In genomic region chr10:1499344-1499957, GRCh38 we compare ENCODE assay signal across 1 cellular context.
TF ChIP-seq lines count a peak whose summit lies in the region.

No MANE protein-coding gene starts in this region.

TF ChIP-seq in HEK293, 187 proteins besides CTCF, POLR2A, EP300 and RAD21 (continued from another document and continues in another):
- TF ChIP-seq, protein P1, sequence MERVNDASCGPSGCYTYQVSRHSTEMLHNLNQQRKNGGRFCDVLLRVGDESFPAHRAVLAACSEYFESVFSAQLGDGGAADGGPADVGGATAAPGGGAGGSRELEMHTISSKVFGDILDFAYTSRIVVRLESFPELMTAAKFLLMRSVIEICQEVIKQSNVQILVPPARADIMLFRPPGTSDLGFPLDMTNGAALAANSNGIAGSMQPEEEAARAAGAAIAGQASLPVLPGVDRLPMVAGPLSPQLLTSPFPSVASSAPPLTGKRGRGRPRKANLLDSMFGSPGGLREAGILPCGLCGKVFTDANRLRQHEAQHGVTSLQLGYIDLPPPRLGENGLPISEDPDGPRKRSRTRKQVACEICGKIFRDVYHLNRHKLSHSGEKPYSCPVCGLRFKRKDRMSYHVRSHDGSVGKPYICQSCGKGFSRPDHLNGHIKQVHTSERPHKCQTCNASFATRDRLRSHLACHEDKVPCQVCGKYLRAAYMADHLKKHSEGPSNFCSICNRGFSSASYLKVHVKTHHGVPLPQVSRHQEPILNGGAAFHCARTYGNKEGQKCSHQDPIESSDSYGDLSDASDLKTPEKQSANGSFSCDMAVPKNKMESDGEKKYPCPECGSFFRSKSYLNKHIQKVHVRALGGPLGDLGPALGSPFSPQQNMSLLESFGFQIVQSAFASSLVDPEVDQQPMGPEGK (tag by site-specific recombination; IDR thresholded peaks at IDR 0.05) = 0 out of 2 replicates have a peak, but pooled peaks have one; percentile 22
- TF ChIP-seq ZBTB44 (tag by site-specific recombination; IDR thresholded peaks at IDR 0.05) (no peak), ZBTB48 (tag by site-specific recombination; IDR thresholded peaks at IDR 0.05) (no peak), ZNF571 (tag by site-specific recombination; IDR thresholded peaks at IDR 0.05) (peak; percentile 65; the same call in 1 of the 2 replicates), ZBTB21 (tag by site-specific recombination; IDR thresholded peaks at IDR 0.05) (0 out of 2 replicates have a peak, but pooled peaks have one; percentile 28), ZNF274 (IDR thresholded peaks at IDR 0.05; ENCODE audit: low read length) (no peak), ZNF274 (tag by site-specific recombination; IDR thresholded peaks at IDR 0.05; ENCODE audit: borderline replicate concordance) (no peak), ZNF266 (tag by site-specific recombination; IDR thresholded peaks at IDR 0.05; ENCODE audit: low read depth) (no peak; the same call in 1 of the 2 replicates), ZNF664 (tag by site-specific recombination; IDR thresholded peaks at IDR 0.05) (no peak), ZNF362 (tag by site-specific recombination; IDR thresholded peaks at IDR 0.05) (0 out of 2 replicates have a peak, but pooled peaks have one; percentile 37), ZNF555 (tag by site-specific recombination; conservative IDR thresholded peaks at IDR 0.05) (no peak), ZNF544 (tag by site-specific recombination; IDR thresholded peaks at IDR 0.05) (peak; percentile 57; the same call in 1 of the 2 replicates), ZFP37 (tag by site-specific recombination; IDR thresholded peaks at IDR 0.05) (peak; percentile 91; the same call in 1 of the 2 replicates), ZNF133 (tag by site-specific recombination; IDR thresholded peaks at IDR 0.05) (no peak), ZNF404 (tag by site-specific recombination; IDR thresholded peaks at IDR 0.05) (no peak), RBAK (tag by site-specific recombination; IDR thresholded peaks at IDR 0.05) (peak; percentile 90), ZFHX2 (tag by site-specific recombination; conservative IDR thresholded peaks at IDR 0.05) (peak; percentile 47), ZNF549 (tag by site-specific recombination; IDR thresholded peaks at IDR 0.05) (no peak), ZNF776 (tag by site-specific recombination; IDR thresholded peaks at IDR 0.05; ENCODE audit: borderline replicate concordance) (no peak), ZNF155 (tag by site-specific recombination; IDR thresholded peaks at IDR 0.05) (peak; percentile 74), ZNF629 (tag by site-specific recombination; IDR thresholded peaks at IDR 0.05) (peak; percentile 41; the same call in 1 of the 2 replicates), GLIS1 (tag by site-specific recombination; IDR thresholded peaks at IDR 0.05) (no peak), SCRT1 (tag by site-specific recombination; IDR thresholded peaks at IDR 0.05; ENCODE audit: borderline replicate concordance) (no peak), IKZF3 (tag by site-specific recombination; IDR thresholded peaks at IDR 0.05) (no peak), ZSCAN30 (tag by site-specific recombination; IDR thresholded peaks at IDR 0.05) (no peak), ZNF600 (tag by site-specific recombination; IDR thresholded peaks at IDR 0.05) (no peak), ZNF121 (tag by site-specific recombination; IDR thresholded peaks at IDR 0.05) (no peak), KLF16 (tag by site-specific recombination; IDR thresholded peaks at IDR 0.05) (no peak; the same call in 1 of the 2 replicates), ZNF214 (tag by site-specific recombination; IDR thresholded peaks at IDR 0.05; ENCODE audit: borderline replicate concordance) (no peak; the same call in 1 of the 2 replicates), ZNF10 (tag by site-specific recombination; IDR thresholded peaks at IDR 0.05) (no peak), KLF9 (tag by site-specific recombination; IDR thresholded peaks at IDR 0.05; ENCODE audit: low read depth) (no peak), ZBTB7A (tag by site-specific recombination; IDR thresholded peaks at IDR 0.05; ENCODE audit: low read depth) (peak; percentile 52), ZNF677 (tag by site-specific recombination; IDR thresholded peaks at IDR 0.05) (no peak), SALL2 (tag by site-specific recombination; IDR thresholded peaks at IDR 0.05; ENCODE audit: borderline replicate concordance) (peak; percentile 95; the same call in 1 of the 2 replicates), ZNF169 (tag by site-specific recombination; IDR thresholded peaks at IDR 0.05) (peak; percentile 91; the same call in 1 of the 2 replicates), ZNF792 (tag by site-specific recombination; IDR thresholded peaks at IDR 0.05) (no peak), ZNF48 (tag by site-specific recombination; IDR thresholded peaks at IDR 0.05) (no peak), ZNF777 (tag by site-specific recombination; IDR thresholded peaks at IDR 0.05; ENCODE audit: borderline replicate concordance) (no peak), ZNF530 (tag by site-specific recombination; IDR thresholded peaks at IDR 0.05; ENCODE audit: low read depth) (no peak), ZNF16 (tag by site-specific recombination; IDR thresholded peaks at IDR 0.05; ENCODE audit: low read depth) (no peak)
- TF ChIP-seq, protein P2, sequence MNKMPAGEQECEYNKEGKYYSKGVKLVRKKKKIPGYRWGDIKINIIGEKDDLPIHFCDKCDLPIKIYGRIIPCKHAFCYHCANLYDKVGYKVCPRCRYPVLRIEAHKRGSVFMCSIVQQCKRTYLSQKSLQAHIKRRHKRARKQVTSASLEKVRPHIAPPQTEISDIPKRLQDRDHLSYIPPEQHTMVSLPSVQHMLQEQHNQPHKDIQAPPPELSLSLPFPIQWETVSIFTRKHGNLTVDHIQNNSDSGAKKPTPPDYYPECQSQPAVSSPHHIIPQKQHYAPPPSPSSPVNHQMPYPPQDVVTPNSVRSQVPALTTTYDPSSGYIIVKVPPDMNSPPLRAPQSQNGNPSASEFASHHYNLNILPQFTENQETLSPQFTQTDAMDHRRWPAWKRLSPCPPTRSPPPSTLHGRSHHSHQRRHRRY (tag by site-specific recombination; IDR thresholded peaks at IDR 0.05) = no peak
- TF ChIP-seq, protein P3, sequence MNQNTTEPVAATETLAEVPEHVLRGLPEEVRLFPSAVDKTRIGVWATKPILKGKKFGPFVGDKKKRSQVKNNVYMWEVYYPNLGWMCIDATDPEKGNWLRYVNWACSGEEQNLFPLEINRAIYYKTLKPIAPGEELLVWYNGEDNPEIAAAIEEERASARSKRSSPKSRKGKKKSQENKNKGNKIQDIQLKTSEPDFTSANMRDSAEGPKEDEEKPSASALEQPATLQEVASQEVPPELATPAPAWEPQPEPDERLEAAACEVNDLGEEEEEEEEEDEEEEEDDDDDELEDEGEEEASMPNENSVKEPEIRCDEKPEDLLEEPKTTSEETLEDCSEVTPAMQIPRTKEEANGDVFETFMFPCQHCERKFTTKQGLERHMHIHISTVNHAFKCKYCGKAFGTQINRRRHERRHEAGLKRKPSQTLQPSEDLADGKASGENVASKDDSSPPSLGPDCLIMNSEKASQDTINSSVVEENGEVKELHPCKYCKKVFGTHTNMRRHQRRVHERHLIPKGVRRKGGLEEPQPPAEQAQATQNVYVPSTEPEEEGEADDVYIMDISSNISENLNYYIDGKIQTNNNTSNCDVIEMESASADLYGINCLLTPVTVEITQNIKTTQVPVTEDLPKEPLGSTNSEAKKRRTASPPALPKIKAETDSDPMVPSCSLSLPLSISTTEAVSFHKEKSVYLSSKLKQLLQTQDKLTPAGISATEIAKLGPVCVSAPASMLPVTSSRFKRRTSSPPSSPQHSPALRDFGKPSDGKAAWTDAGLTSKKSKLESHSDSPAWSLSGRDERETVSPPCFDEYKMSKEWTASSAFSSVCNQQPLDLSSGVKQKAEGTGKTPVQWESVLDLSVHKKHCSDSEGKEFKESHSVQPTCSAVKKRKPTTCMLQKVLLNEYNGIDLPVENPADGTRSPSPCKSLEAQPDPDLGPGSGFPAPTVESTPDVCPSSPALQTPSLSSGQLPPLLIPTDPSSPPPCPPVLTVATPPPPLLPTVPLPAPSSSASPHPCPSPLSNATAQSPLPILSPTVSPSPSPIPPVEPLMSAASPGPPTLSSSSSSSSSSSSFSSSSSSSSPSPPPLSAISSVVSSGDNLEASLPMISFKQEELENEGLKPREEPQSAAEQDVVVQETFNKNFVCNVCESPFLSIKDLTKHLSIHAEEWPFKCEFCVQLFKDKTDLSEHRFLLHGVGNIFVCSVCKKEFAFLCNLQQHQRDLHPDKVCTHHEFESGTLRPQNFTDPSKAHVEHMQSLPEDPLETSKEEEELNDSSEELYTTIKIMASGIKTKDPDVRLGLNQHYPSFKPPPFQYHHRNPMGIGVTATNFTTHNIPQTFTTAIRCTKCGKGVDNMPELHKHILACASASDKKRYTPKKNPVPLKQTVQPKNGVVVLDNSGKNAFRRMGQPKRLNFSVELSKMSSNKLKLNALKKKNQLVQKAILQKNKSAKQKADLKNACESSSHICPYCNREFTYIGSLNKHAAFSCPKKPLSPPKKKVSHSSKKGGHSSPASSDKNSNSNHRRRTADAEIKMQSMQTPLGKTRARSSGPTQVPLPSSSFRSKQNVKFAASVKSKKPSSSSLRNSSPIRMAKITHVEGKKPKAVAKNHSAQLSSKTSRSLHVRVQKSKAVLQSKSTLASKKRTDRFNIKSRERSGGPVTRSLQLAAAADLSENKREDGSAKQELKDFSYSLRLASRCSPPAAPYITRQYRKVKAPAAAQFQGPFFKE (tag by site-specific recombination; IDR thresholded peaks at IDR 0.05; ENCODE audit: borderline replicate concordance) = no peak
- TF ChIP-seq, protein P4, sequence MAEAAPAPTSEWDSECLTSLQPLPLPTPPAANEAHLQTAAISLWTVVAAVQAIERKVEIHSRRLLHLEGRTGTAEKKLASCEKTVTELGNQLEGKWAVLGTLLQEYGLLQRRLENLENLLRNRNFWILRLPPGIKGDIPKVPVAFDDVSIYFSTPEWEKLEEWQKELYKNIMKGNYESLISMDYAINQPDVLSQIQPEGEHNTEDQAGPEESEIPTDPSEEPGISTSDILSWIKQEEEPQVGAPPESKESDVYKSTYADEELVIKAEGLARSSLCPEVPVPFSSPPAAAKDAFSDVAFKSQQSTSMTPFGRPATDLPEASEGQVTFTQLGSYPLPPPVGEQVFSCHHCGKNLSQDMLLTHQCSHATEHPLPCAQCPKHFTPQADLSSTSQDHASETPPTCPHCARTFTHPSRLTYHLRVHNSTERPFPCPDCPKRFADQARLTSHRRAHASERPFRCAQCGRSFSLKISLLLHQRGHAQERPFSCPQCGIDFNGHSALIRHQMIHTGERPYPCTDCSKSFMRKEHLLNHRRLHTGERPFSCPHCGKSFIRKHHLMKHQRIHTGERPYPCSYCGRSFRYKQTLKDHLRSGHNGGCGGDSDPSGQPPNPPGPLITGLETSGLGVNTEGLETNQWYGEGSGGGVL (tag by site-specific recombination; IDR thresholded peaks at IDR 0.05) = no peak
- TF ChIP-seq, protein P5, sequence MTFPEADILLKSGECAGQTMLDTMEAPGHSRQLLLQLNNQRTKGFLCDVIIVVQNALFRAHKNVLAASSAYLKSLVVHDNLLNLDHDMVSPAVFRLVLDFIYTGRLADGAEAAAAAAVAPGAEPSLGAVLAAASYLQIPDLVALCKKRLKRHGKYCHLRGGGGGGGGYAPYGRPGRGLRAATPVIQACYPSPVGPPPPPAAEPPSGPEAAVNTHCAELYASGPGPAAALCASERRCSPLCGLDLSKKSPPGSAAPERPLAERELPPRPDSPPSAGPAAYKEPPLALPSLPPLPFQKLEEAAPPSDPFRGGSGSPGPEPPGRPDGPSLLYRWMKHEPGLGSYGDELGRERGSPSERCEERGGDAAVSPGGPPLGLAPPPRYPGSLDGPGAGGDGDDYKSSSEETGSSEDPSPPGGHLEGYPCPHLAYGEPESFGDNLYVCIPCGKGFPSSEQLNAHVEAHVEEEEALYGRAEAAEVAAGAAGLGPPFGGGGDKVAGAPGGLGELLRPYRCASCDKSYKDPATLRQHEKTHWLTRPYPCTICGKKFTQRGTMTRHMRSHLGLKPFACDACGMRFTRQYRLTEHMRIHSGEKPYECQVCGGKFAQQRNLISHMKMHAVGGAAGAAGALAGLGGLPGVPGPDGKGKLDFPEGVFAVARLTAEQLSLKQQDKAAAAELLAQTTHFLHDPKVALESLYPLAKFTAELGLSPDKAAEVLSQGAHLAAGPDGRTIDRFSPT (tag by site-specific recombination; IDR thresholded peaks at IDR 0.05) = peak; percentile 85; the same call in 1 of the 2 replicates
- TF ChIP-seq, protein P6, sequence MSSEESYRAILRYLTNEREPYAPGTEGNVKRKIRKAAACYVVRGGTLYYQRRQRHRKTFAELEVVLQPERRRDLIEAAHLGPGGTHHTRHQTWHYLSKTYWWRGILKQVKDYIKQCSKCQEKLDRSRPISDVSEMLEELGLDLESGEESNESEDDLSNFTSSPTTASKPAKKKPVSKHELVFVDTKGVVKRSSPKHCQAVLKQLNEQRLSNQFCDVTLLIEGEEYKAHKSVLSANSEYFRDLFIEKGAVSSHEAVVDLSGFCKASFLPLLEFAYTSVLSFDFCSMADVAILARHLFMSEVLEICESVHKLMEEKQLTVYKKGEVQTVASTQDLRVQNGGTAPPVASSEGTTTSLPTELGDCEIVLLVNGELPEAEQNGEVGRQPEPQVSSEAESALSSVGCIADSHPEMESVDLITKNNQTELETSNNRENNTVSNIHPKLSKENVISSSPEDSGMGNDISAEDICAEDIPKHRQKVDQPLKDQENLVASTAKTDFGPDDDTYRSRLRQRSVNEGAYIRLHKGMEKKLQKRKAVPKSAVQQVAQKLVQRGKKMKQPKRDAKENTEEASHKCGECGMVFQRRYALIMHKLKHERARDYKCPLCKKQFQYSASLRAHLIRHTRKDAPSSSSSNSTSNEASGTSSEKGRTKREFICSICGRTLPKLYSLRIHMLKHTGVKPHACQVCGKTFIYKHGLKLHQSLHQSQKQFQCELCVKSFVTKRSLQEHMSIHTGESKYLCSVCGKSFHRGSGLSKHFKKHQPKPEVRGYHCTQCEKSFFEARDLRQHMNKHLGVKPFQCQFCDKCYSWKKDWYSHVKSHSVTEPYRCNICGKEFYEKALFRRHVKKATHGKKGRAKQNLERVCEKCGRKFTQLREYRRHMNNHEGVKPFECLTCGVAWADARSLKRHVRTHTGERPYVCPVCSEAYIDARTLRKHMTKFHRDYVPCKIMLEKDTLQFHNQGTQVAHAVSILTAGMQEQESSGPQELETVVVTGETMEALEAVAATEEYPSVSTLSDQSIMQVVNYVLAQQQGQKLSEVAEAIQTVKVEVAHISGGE (tag by site-specific recombination; conservative IDR thresholded peaks at IDR 0.05; ENCODE audit: low read depth) = no peak
